ENCODE assay signal across 16 cellular contexts in genomic region chr20:22833851-22834250, GRCh38.
"Had no signal": no experiment of that assay in that cellular context is flagged by ENCODE, and none has a peak within 500 bp of the region (broad histone marks: within the 10 kb centered on the region; RNA-seq: fewer than 3 reads in every experiment).

No MANE protein-coding gene starts in this region.

- FAIRE-seq: endometrium, frontal cortex had no signal

- H3K9me3 ChIP-seq: ovary had no signal

- H3K27ac ChIP-seq: heart left ventricle, ovary, VCaP had no signal

- H3K36me3 Mint-ChIP-seq: activated naive CD4-positive, alpha-beta T cell treated with anti-CD3 and anti-CD28 coated beads, Interleukin-2, amount 50 U/mL, for 24 hours; brain; type B pancreatic cell had no signal

- H3K36me3 ChIP-seq: heart left ventricle, ovary had no signal

- H3K4me3 Mint-ChIP-seq: activated CD8-positive, alpha-beta T cell treated with anti-CD3 and anti-CD28 coated beads for 36 hours; activated naive CD4-positive, alpha-beta T cell treated with anti-CD3 and anti-CD28 coated beads, Interleukin-2, amount 50 U/mL, for 24 hours; brain; T-helper 2 cell treated with Interferon-gamma antibody and Interleukin-4, amounts not matched to agents 5 μg/mL and 100 μg/mL, for 36 hours; type B pancreatic cell had no signal

- H3K27me3 Mint-ChIP-seq: activated CD8-positive, alpha-beta T cell treated with anti-CD3 and anti-CD28 coated beads for 36 hours; activated naive CD4-positive, alpha-beta T cell treated with anti-CD3 and anti-CD28 coated beads, Interleukin-2, amount 50 U/mL, for 24 hours had no signal

- H3K27ac Mint-ChIP-seq: activated CD8-positive, alpha-beta T cell treated with anti-CD3 and anti-CD28 coated beads for 36 hours; activated naive CD4-positive, alpha-beta T cell treated with anti-CD3 and anti-CD28 coated beads, Interleukin-2, amount 50 U/mL, for 24 hours; brain; T-helper 2 cell treated with Interferon-gamma antibody and Interleukin-4, amounts not matched to agents 5 μg/mL and 100 μg/mL, for 36 hours; type B pancreatic cell had no signal

- ATAC-seq: activated CD8-positive, alpha-beta T cell treated with anti-CD3 and anti-CD28 coated beads for 36 hours; heart left ventricle; left ventricle myocardium superior had no signal

- H3K27me3 ChIP-seq: ovary had no signal

- H3K4me3 ChIP-seq: heart left ventricle, ovary had no signal

- DNase-seq: activated CD8-positive, alpha-beta T cell treated with anti-CD3 and anti-CD28 coated beads for 36 hours; amygdala; cerebellar nuclear complex; heart left ventricle; islet precursor cell; left ventricle myocardium superior; ovary; stimulated activated CD4-positive, alpha-beta T cell treated with anti-CD3 and anti-CD28 coated beads, Interleukin-2, amount 100 ng/mL, for 48 hours; stimulated activated naive CD4-positive, alpha-beta T cell treated with Interleukin-2 at 50 U/mL for 16 hours had no signal

- H3K9me3 Mint-ChIP-seq: activated naive CD4-positive, alpha-beta T cell treated with anti-CD3 and anti-CD28 coated beads, Interleukin-2, amount 50 U/mL, for 24 hours; T-helper 2 cell treated with Interferon-gamma antibody and Interleukin-4, amounts not matched to agents 5 μg/mL and 100 μg/mL, for 36 hours had no signal

- H3K4me1 Mint-ChIP-seq: activated naive CD4-positive, alpha-beta T cell treated with anti-CD3 and anti-CD28 coated beads, Interleukin-2, amount 50 U/mL, for 24 hours; brain had no signal
